21 cellular contexts compared by ENCODE assay signal in the genomic region with DNA sequence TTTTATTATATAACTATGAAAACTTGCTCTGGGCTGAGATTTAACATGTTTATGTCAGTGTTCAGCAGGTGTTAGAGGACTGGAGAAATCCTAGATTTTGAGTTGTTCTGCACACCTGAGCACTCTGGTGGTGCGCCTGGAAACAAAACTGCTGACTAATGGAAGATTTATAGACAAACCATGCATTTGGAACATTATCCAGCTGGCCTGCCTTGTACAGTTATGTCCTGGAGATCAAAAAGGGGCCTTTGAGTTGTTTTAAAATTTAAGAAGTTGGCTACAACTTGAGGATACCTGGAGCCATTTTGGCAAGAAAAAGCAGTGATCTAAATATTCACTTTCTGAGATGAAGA. TPM values are rescaled to one million over a fixed set of nuclear protein-coding genes. Genes with fewer than 3 reads are reported as not detected.
"Had no signal": no experiment of that assay in that cellular context is flagged by ENCODE, and none has a peak within 500 bp of the region (broad histone marks: within the 10 kb centered on the region; RNA-seq: fewer than 3 reads in every experiment).

No MANE protein-coding gene starts in this region.

- H3K9ac ChIP-seq: neural progenitor cell, parathyroid adenoma had no signal

- H2AFZ ChIP-seq: neural progenitor cell, parathyroid adenoma had no signal

- H3K4me1 ChIP-seq: neural progenitor cell, testis had no signal

- H3K27me3 ChIP-seq: dorsolateral prefrontal cortex, testis, tibial artery, upper lobe of left lung had no signal

- H3K79me2 ChIP-seq: parathyroid adenoma had no signal

- H3K9me3 ChIP-seq: left lung, spleen, testis, tibial artery, upper lobe of left lung had no signal

- H3K36me3 Mint-ChIP-seq: naive thymus-derived CD4-positive, alpha-beta T cell; neural progenitor cell; stimulated activated memory B cell treated with anti-CD40 and anti-IgM and Interleukin-4, amounts not matched to agents 10 μg/mL and 1 μg/mL and 100 μg/mL, for 72 hours had no signal

- ATAC-seq: left lung; naive thymus-derived CD4-positive, alpha-beta T cell; sciatic nerve; stimulated activated memory B cell treated with anti-CD40 and anti-IgM and Interleukin-4, amounts not matched to agents 10 μg/mL and 1 μg/mL and 100 μg/mL, for 72 hours; stimulated activated naive CD8-positive, alpha-beta T cell treated with anti-CD3 and anti-CD28 coated beads, Interleukin-15, Interleukin-2, amounts not matched to agents 100 U/mL and 50 U/mL, for 24 hours had no signal

- H3K36me3 ChIP-seq: left lung, neural progenitor cell, spleen, tibial artery, upper lobe of left lung had no signal

- H3K4me2 ChIP-seq: neural progenitor cell had no signal

- DNase-seq: dorsolateral prefrontal cortex; effector CD4-positive, alpha-beta T cell; head of caudate nucleus; kidney; left lung; mesendoderm; midbrain; naive thymus-derived CD4-positive, alpha-beta T cell; spleen; stimulated activated CD4-positive, alpha-beta T cell treated with anti-CD3 and anti-CD28 coated beads, Interleukin-4, amount 100 ng/mL, for 4 hours; stimulated activated naive CD8-positive, alpha-beta T cell treated with anti-CD3 and anti-CD28 coated beads, Interleukin-15, Interleukin-2, amounts not matched to agents 100 U/mL and 50 U/mL, for 24 hours; substantia nigra; testis; tibial artery; upper lobe of left lung had no signal

- H3K27ac Mint-ChIP-seq: naive thymus-derived CD4-positive, alpha-beta T cell; nephron; neural progenitor cell; progenitor cell of endocrine pancreas; stimulated activated memory B cell treated with anti-CD40 and anti-IgM and Interleukin-4, amounts not matched to agents 10 μg/mL and 1 μg/mL and 100 μg/mL, for 72 hours had no signal

- H3K27ac ChIP-seq: dorsolateral prefrontal cortex, left lung, neural progenitor cell, parathyroid adenoma, spleen, testis, tibial artery, upper lobe of left lung had no signal

- H3K4me3 Mint-ChIP-seq: naive thymus-derived CD4-positive, alpha-beta T cell; nephron; neural progenitor cell; stimulated activated memory B cell treated with anti-CD40 and anti-IgM and Interleukin-4, amounts not matched to agents 10 μg/mL and 1 μg/mL and 100 μg/mL, for 72 hours had no signal

- H3K4me3 ChIP-seq: dorsolateral prefrontal cortex, left lung, neural progenitor cell, spleen, testis, tibial artery, upper lobe of left lung had no signal

RNA-seq across cellular contexts. Expression of gene ARHGEF28, which starts 5.7 kb away (rescaled TPM):
- polyA plus RNA-seq: naive thymus-derived CD4-positive, alpha-beta T cell had no signal
